Comparison of ENCODE assay signal across 8 cellular contexts in genomic region chr22:25398591-25399062, GRCh38.
DNase-seq lines count a peak whose midpoint lies in the region; ATAC-seq, FAIRE-seq and TF ChIP-seq lines count a peak whose summit lies in the region.
"Not testable (repeated sequence)": the region's sequence is repeated elsewhere in the genome, so short reads cannot be mapped to it uniquely, and the experiment has no call there.

No MANE protein-coding gene starts in this region.

- H4K91ac ChIP-seq in mesenchymal stem cell (ENCODE audit: low read length), result not testable (repeated sequence)

- DNase-seq in A549 (ENCODE audit: low read depth in 1 of 2, low spot score in 1 of 2), result not testable (repeated sequence)
- DNase-seq in GM13977 (ENCODE audit: low spot score) (peak; percentile 85), NCI-H226 (peak; percentile 7), mesenchymal stem cell (peak; percentile 35)
- peak in 1 of 2 donors; percentile 54 for DNase-seq in activated naive CD4-positive, alpha-beta T cell treated with anti-CD3 and anti-CD28 coated beads, Interleukin-2, amount 50 U/mL, for 72 hours (ENCODE audit: low spot score in 2 of 2)

- not testable (repeated sequence) for H3K4ac ChIP-seq in mesenchymal stem cell (ENCODE audit: low read depth in 1 of 2, low read length in 2 of 2)

- not testable (repeated sequence) for H2BK15ac ChIP-seq in mesenchymal stem cell (ENCODE audit: low read depth, poor library complexity, severe bottlenecking)

- not testable (repeated sequence) for H3K36me3 ChIP-seq in mesenchymal stem cell (ENCODE audit: control insufficient read depth in 1 of 2, insufficient read depth in 2 of 2, low read depth in 1 of 2, low read length in 2 of 2)

- H2BK120ac ChIP-seq in mesenchymal stem cell (ENCODE audit: low read depth, low read length), result not testable (repeated sequence)

- H3K4me1 ChIP-seq in A549, result peaks cover 74% of the 10 kb centered on the region
- H3K4me1 ChIP-seq in mesenchymal stem cell (ENCODE audit: control insufficient read depth, insufficient read depth, low read depth, low read length), result peaks cover 38% of the 10 kb centered on the region

- not testable (repeated sequence) for H3K36me3 Mint-ChIP-seq in activated naive CD4-positive, alpha-beta T cell treated with anti-CD3 and anti-CD28 coated beads, Interleukin-2, amount 50 U/mL, for 72 hours

- FAIRE-seq in A549 (lab: Jason Lieb, UNC), result not testable (repeated sequence)

- H3K18ac ChIP-seq in mesenchymal stem cell (ENCODE audit: low read depth in 1 of 2, low read length in 2 of 2), result not testable (repeated sequence)

- not testable (repeated sequence) for H3K23ac ChIP-seq in mesenchymal stem cell (ENCODE audit: low read length in 2 of 2)

- WGBS in A549 (ENCODE audit: missing lambda C conversion rate), result 91% methylated on average over 6 of the region's 6 CpGs
- 72% methylated on average over 6 of the region's 6 CpGs for WGBS in mesenchymal stem cell

- TF ChIP-seq POLR2A in A549 (IDR thresholded peaks at IDR 0.05; ENCODE audit: low read length), result not testable (repeated sequence)

- not testable (repeated sequence) for H3K27ac Mint-ChIP-seq in activated naive CD4-positive, alpha-beta T cell treated with anti-CD3 and anti-CD28 coated beads, Interleukin-2, amount 50 U/mL, for 72 hours

- not testable (repeated sequence) for H3K14ac ChIP-seq in mesenchymal stem cell (ENCODE audit: low read length in 2 of 2)

- not testable (repeated sequence) for H2BK12ac ChIP-seq in mesenchymal stem cell (ENCODE audit: low read length in 2 of 2)

- TF ChIP-seq EP300 in A549 (IDR thresholded peaks at IDR 0.05), result not testable (repeated sequence)

- not testable (repeated sequence) for H2AFZ ChIP-seq in mesenchymal stem cell (ENCODE audit: low read depth, low read length)

- not testable (repeated sequence) for H2AK5ac ChIP-seq in mesenchymal stem cell (ENCODE audit: low read length, severe bottlenecking)

- not testable (repeated sequence) for H3K4me3 ChIP-seq in A549; mesenchymal stem cell (ENCODE audit: insufficient read depth in 1 of 2, low read depth in 1 of 2, low read length in 2 of 2)

- CTCF ChIA-PET in A549 (lab: Yijun Ruan, JAX), result interaction anchor here (1.0 kb wide), 1 partner anchor 19 kb away, joined by 3 read pairs; no protein-coding TSS in a partner anchor

- H3K27ac ChIP-seq in A549 (peak overlapping the region in 1 of 2 experiments; percentile 40; a peak in 2 of 6 replicates), VCaP (peak overlapping the region; percentile 96; the same call in 1 of the 2 replicates)
- not testable (repeated sequence) for H3K27ac ChIP-seq in mesenchymal stem cell (ENCODE audit: low read length, poor library complexity, severe bottlenecking)

- in situ Hi-C loops in GM13977 (cut with MboI; ENCODE audit: low pct_unique_long_range_greater_than_20kb, low sequenced_read_pairs, unreplicated experiment), result not testable (repeated sequence)

- ATAC-seq in A549, result not testable (repeated sequence)
- ATAC-seq in GM21723 (IDR thresholded peaks at IDR 0.05; ENCODE audit: unreplicated experiment) (peak; percentile 75), HG03354 (IDR thresholded peaks at IDR 0.05; ENCODE audit: poor library complexity, severe bottlenecking, unreplicated experiment) (peak; percentile 70)
- ATAC-seq in activated naive CD4-positive, alpha-beta T cell treated with anti-CD3 and anti-CD28 coated beads, Interleukin-2, amount 50 U/mL, for 72 hours, result peak; percentile 82 to 93

- H3K79me1 ChIP-seq in mesenchymal stem cell (replicated peaks; ENCODE audit: low read length, poor library complexity, severe bottlenecking), result peaks cover 29% of the 10 kb centered on the region

- H4K8ac ChIP-seq in mesenchymal stem cell (ENCODE audit: low read length), result not testable (repeated sequence)

- H3K4me2 ChIP-seq in A549, result peak overlapping the region; percentile 32; the same call in 1 of the 3 replicates
- not testable (repeated sequence) for H3K4me2 ChIP-seq in mesenchymal stem cell (ENCODE audit: low read length, poor library complexity, severe bottlenecking)

- TF ChIP-seq RAD21 in A549 (conservative IDR thresholded peaks at IDR 0.05 in 1 of 2, IDR thresholded peaks at IDR 0.05 in 1 of 2), result not testable (repeated sequence)

- H3K27me3 ChIP-seq in mesenchymal stem cell (ENCODE audit: control insufficient read depth in 1 of 2, insufficient read depth in 1 of 2, low read length in 2 of 2), result not testable (repeated sequence)

- not testable (repeated sequence) for H3K9ac ChIP-seq in mesenchymal stem cell (ENCODE audit: low read length)

- not testable (repeated sequence) for TF ChIP-seq CTCF in A549 (IDR thresholded peaks at IDR 0.05); VCaP (conservative IDR thresholded peaks at IDR 0.05)
- TF ChIP-seq CTCF in GM13977 (IDR thresholded peaks at IDR 0.05; ENCODE audit: extremely low read depth, insufficient read depth, missing control alignments), result peak; percentile 23

- not testable (repeated sequence) for H3K9me3 ChIP-seq in A549; mesenchymal stem cell (ENCODE audit: control insufficient read depth, low read length)

- POLR2A ChIA-PET in A549 (lab: Yijun Ruan, JAX), result not testable (repeated sequence)

- H2BK5ac ChIP-seq in mesenchymal stem cell (ENCODE audit: low read depth, low read length, poor library complexity, severe bottlenecking), result not testable (repeated sequence)

- not testable (repeated sequence) for H3K9me3 Mint-ChIP-seq in activated naive CD4-positive, alpha-beta T cell treated with anti-CD3 and anti-CD28 coated beads, Interleukin-2, amount 50 U/mL, for 72 hours
